Comparison of ENCODE assay signal across 10 cellular contexts in genomic region chr1:31757989-31758388, GRCh38. TPM values are rescaled to one million over a fixed set of nuclear protein-coding genes. Genes with fewer than 3 reads are reported as not detected.
DNase-seq lines count a peak whose midpoint lies in the region; ATAC-seq and TF ChIP-seq lines count a peak whose summit lies in the region.
"Had no signal": no experiment of that assay in that cellular context is flagged by ENCODE, and none has a peak within 500 bp of the region (broad histone marks: within the 10 kb centered on the region; RNA-seq: fewer than 3 reads in every experiment).

No MANE protein-coding gene starts in this region.

- H3K4me3 Mint-ChIP-seq in brain, result peak overlapping the region in 4 of 5 experiments; percentile 13 to 96 (median 71)
- H3K4me3 Mint-ChIP-seq in neural progenitor cell, result no peak overlapping the region
- H3K4me3 Mint-ChIP-seq in activated naive CD8-positive, alpha-beta T cell treated with anti-CD3 and anti-CD28 coated beads, Interleukin-2, amount 50 U/mL, for 24 hours, result no peak overlapping the region

- H3K4me1 ChIP-seq in NT2/D1 (ENCODE audit: insufficient read depth, insufficient read length) (peaks cover 54% of the 10 kb centered on the region), neural progenitor cell (peaks cover 24% of the 10 kb centered on the region)

- H3K9ac ChIP-seq in NT2/D1 (ENCODE audit: insufficient read length, low read depth), result peak overlapping the region; percentile 44
- H3K9ac ChIP-seq in neural progenitor cell, result no peak overlapping the region

- peak overlapping the region; percentile 81 to 97 (median 95) for H3K27ac Mint-ChIP-seq in brain
- H3K27ac Mint-ChIP-seq in neural progenitor cell, result peak overlapping the region; percentile 50
- H3K27ac Mint-ChIP-seq in activated naive CD8-positive, alpha-beta T cell treated with anti-CD3 and anti-CD28 coated beads, Interleukin-2, amount 50 U/mL, for 24 hours, result no peak overlapping the region
- H3K27ac Mint-ChIP-seq: IgD-negative memory B cell had no signal

- peaks cover 31% of the 10 kb centered on the region for H3F3A ChIP-seq in neural progenitor cell (ENCODE audit: low read depth)

- H3K27me3 ChIP-seq in NT2/D1 (ENCODE audit: insufficient read depth, insufficient read length) (peaks cover 9% of the 10 kb centered on the region), neural progenitor cell (peaks cover 16% of the 10 kb centered on the region)

- no peak for ATAC-seq in activated naive CD8-positive, alpha-beta T cell treated with anti-CD3 and anti-CD28 coated beads, Interleukin-2, amount 50 U/mL, for 24 hours
- ATAC-seq: A549 had no signal

- H3K79me2 ChIP-seq in neural progenitor cell (ENCODE audit: low read depth), result peaks cover 4% of the 10 kb centered on the region

- peaks cover 23% of the 10 kb centered on the region for H4K20me1 ChIP-seq in neural progenitor cell (ENCODE audit: low read depth)

- H3K4me3 ChIP-seq in NT2/D1 (ENCODE audit: insufficient read length, low read depth) (no peak overlapping the region), neural progenitor cell (no peak overlapping the region)
- H3K4me3 ChIP-seq: A549 had no signal

- H3K9me3 ChIP-seq in NT2/D1 (ENCODE audit: insufficient read depth, low read length), result no peaks in the 10 kb centered on the region
- no peaks in the 10 kb centered on the region for H3K9me3 ChIP-seq in neural progenitor cell (ENCODE audit: low read depth)
- H3K9me3 ChIP-seq: A549 had no signal

- no peak overlapping the region for H3K4me2 ChIP-seq in neural progenitor cell
- H3K4me2 ChIP-seq: A549 had no signal

- H3K27me3 Mint-ChIP-seq in brain (peaks cover 5% of the 10 kb centered on the region), neural progenitor cell (ENCODE audit: insufficient read depth, low read depth) (peaks cover 9% of the 10 kb centered on the region)
- H3K27me3 Mint-ChIP-seq in activated naive CD8-positive, alpha-beta T cell treated with anti-CD3 and anti-CD28 coated beads, Interleukin-2, amount 50 U/mL, for 24 hours, result peaks cover 17% of the 10 kb centered on the region

- H3K27ac ChIP-seq in neural progenitor cell, result no peak overlapping the region
- H3K27ac ChIP-seq: A549 had no signal

- no peak for DNase-seq in NT2/D1 (ENCODE audit: low read depth, low spot score)
- DNase-seq in neural progenitor cell (ENCODE audit: low spot score), result no peak
- DNase-seq in activated effector memory CD4-positive, alpha-beta T cell treated with Interleukin-2 at 50 U/mL for 16 hours, result no peak
- DNase-seq in NCI-H128 (lab: John Stamatoyannopoulos, UW; ENCODE audit: unreplicated experiment), result no peak
- no peak for DNase-seq in activated naive CD8-positive, alpha-beta T cell treated with anti-CD3 and anti-CD28 coated beads, Interleukin-2, amount 50 U/mL, for 24 hours
- DNase-seq: CD8-positive, alpha-beta memory T cell; GF-D8 had no signal

- TF ChIP-seq CTCF in brain (conservative IDR thresholded peaks at IDR 0.05) (no peak), neural progenitor cell (IDR thresholded peaks at IDR 0.05) (no peak)

- H3K36me3 ChIP-seq in NT2/D1 (ENCODE audit: insufficient read depth, insufficient read length, low read length), result peaks cover 35% of the 10 kb centered on the region
- H3K36me3 ChIP-seq in neural progenitor cell, result no peaks in the 10 kb centered on the region

- H3K4me1 Mint-ChIP-seq in brain, result peaks cover 80% of the 10 kb centered on the region
- H3K4me1 Mint-ChIP-seq in neural progenitor cell, result peaks cover 50% of the 10 kb centered on the region
- H3K4me1 Mint-ChIP-seq in activated naive CD8-positive, alpha-beta T cell treated with anti-CD3 and anti-CD28 coated beads, Interleukin-2, amount 50 U/mL, for 24 hours, result peaks cover 16% of the 10 kb centered on the region

- H3K36me3 Mint-ChIP-seq in brain (no peaks in the 10 kb centered on the region), neural progenitor cell (no peaks in the 10 kb centered on the region)
- no peaks in the 10 kb centered on the region for H3K36me3 Mint-ChIP-seq in activated naive CD8-positive, alpha-beta T cell treated with anti-CD3 and anti-CD28 coated beads, Interleukin-2, amount 50 U/mL, for 24 hours (ENCODE audit: low read depth)
- H3K36me3 Mint-ChIP-seq: CD8-positive, alpha-beta memory T cell had no signal

- no peak overlapping the region for H2AFZ ChIP-seq in neural progenitor cell (replicated peaks)

- H3K9me3 Mint-ChIP-seq in brain (peaks cover 0 to 2% (median 0%) of the 10 kb centered on the region in 5 experiments), neural progenitor cell (no peaks in the 10 kb centered on the region)
- H3K9me3 Mint-ChIP-seq in activated naive CD8-positive, alpha-beta T cell treated with anti-CD3 and anti-CD28 coated beads, Interleukin-2, amount 50 U/mL, for 24 hours, result no peaks in the 10 kb centered on the region
- H3K9me3 Mint-ChIP-seq: CD8-positive, alpha-beta memory T cell had no signal

RNA-seq across cellular contexts. Expression of gene ADGRB2, which starts 6.2 kb away (rescaled TPM):
- polyA plus RNA-seq in brain (ENCODE audit: insufficient read depth, low read depth, low replicate concordance), result 67.9 TPM
- total RNA-seq in neural progenitor cell (ENCODE audit: low replicate concordance), result 7.1 and 21.2 TPM in 2 replicates

RNA-seq across cellular contexts. Expression of gene COL16A1, which starts 54.2 kb away (rescaled TPM):
- 4.9 TPM for polyA plus RNA-seq in brain (ENCODE audit: insufficient read depth, low read depth, low replicate concordance)
- 0.22 and 7.0 TPM in 2 replicates for total RNA-seq in neural progenitor cell (ENCODE audit: low replicate concordance)
- polyA plus RNA-seq: CD8-positive, alpha-beta memory T cell; IgD-negative memory B cell had no signal

RNA-seq across cellular contexts. Expression of gene SPOCD1, which starts 57.8 kb away (rescaled TPM):
- 1.7 TPM for polyA plus RNA-seq in brain (ENCODE audit: insufficient read depth, low read depth, low replicate concordance)
- 1.4 and 3.1 TPM in 2 replicates for total RNA-seq in neural progenitor cell (ENCODE audit: low replicate concordance)
- polyA plus RNA-seq: CD8-positive, alpha-beta memory T cell; IgD-negative memory B cell had no signal

Comparison
In these comparisons a context has a peak if more than half of its experiments do, and no peak if none do; other contexts are left out.
1. H3K4me3 Mint-ChIP-seq: peak in brain (4 of 5); none in neural progenitor cell (single experiment) and activated naive CD8-positive, alpha-beta T cell treated with anti-CD3 and anti-CD28 coated beads, Interleukin-2, amount 50 U/mL, for 24 hours (single experiment).